1 cellular context compared by ENCODE assay signal in the genomic region with DNA sequence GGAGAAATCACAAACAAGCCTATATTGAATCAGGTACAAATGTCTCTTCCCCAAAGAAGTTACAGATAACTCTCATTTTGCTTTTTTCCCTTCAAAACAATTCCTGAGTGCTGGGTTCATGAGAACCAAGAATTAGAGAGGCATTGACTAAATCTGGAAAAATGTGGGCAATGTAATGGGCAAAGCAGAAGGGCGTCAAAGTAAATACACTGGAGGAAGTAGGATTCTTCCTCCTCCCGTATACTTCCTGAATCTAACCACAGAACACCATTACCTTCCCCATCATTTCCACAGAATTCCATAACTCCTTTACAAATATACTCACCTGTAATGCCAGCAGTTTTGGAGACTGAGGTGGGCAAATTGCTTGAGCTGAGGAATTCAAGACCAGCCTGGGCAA.
TF ChIP-seq lines count a peak whose summit lies in the region.

No MANE protein-coding gene starts in this region.

TF ChIP-seq in HCT116, 20 proteins besides CTCF, POLR2A, EP300 and RAD21 (continued from another document):
- TF ChIP-seq, protein P1, sequence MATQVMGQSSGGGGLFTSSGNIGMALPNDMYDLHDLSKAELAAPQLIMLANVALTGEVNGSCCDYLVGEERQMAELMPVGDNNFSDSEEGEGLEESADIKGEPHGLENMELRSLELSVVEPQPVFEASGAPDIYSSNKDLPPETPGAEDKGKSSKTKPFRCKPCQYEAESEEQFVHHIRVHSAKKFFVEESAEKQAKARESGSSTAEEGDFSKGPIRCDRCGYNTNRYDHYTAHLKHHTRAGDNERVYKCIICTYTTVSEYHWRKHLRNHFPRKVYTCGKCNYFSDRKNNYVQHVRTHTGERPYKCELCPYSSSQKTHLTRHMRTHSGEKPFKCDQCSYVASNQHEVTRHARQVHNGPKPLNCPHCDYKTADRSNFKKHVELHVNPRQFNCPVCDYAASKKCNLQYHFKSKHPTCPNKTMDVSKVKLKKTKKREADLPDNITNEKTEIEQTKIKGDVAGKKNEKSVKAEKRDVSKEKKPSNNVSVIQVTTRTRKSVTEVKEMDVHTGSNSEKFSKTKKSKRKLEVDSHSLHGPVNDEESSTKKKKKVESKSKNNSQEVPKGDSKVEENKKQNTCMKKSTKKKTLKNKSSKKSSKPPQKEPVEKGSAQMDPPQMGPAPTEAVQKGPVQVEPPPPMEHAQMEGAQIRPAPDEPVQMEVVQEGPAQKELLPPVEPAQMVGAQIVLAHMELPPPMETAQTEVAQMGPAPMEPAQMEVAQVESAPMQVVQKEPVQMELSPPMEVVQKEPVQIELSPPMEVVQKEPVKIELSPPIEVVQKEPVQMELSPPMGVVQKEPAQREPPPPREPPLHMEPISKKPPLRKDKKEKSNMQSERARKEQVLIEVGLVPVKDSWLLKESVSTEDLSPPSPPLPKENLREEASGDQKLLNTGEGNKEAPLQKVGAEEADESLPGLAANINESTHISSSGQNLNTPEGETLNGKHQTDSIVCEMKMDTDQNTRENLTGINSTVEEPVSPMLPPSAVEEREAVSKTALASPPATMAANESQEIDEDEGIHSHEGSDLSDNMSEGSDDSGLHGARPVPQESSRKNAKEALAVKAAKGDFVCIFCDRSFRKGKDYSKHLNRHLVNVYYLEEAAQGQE (IDR thresholded peaks at IDR 0.05; ENCODE audit: low read depth): no peak
- TF ChIP-seq SIN3A (IDR thresholded peaks at IDR 0.05; ENCODE audit: low read depth): no peak
- no peak for TF ChIP-seq JUND (IDR thresholded peaks at IDR 0.05)
- TF ChIP-seq SP1 (IDR thresholded peaks at IDR 0.05; ENCODE audit: low read depth): peak; percentile 45; the same call in 1 of the 2 replicates
- TF ChIP-seq ZFX (IDR thresholded peaks at IDR 0.05): no peak
- TF ChIP-seq ELF1 (IDR thresholded peaks at IDR 0.05; ENCODE audit: borderline replicate concordance, low read depth): no peak
- no peak for TF ChIP-seq YY1 (IDR thresholded peaks at IDR 0.05; ENCODE audit: extremely low read depth, insufficient replicate concordance, low read depth, low read length)
- no peak for TF ChIP-seq CBX3 (IDR thresholded peaks at IDR 0.05; ENCODE audit: low read depth)
- no peak for TF ChIP-seq POLR2AphosphoS5 (IDR thresholded peaks at IDR 0.05; ENCODE audit: low read depth, low read length)
- TF ChIP-seq FOSL1 (IDR thresholded peaks at IDR 0.05; ENCODE audit: low read depth): peak; percentile 28; the same call in 1 of the 2 replicates
- TF ChIP-seq, protein P2, sequence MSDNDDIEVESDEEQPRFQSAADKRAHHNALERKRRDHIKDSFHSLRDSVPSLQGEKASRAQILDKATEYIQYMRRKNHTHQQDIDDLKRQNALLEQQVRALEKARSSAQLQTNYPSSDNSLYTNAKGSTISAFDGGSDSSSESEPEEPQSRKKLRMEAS (IDR thresholded peaks at IDR 0.05): no peak; the same call in 1 of the 2 replicates
